ENCODE assay signal across 11 cellular contexts in genomic region chr17:32769846-32770245, GRCh38.
DNase-seq lines count a peak whose midpoint lies in the region; ATAC-seq and TF ChIP-seq lines count a peak whose summit lies in the region.
"Had no signal": no experiment of that assay in that cellular context is flagged by ENCODE, and none has a peak within 500 bp of the region (broad histone marks: within the 10 kb centered on the region; RNA-seq: fewer than 3 reads in every experiment).

No MANE protein-coding gene starts in this region.

- H3K4me1 Mint-ChIP-seq in neural progenitor cell, result peaks cover 13% of the 10 kb centered on the region
- no peaks in the 10 kb centered on the region for H3K4me1 Mint-ChIP-seq in activated CD8-positive, alpha-beta T cell treated with anti-CD3 and anti-CD28 coated beads for 36 hours (ENCODE audit: low read depth)

- no peaks in the 10 kb centered on the region for H3K9me3 ChIP-seq in HEK293 (ENCODE audit: control insufficient read depth, insufficient read depth, low read depth, low read length)
- H3K9me3 ChIP-seq in neural progenitor cell (ENCODE audit: low read depth), result no peaks in the 10 kb centered on the region
- H3K9me3 ChIP-seq: esophagus muscularis mucosa had no signal

- H3K27ac ChIP-seq in HEK293 (ENCODE audit: extremely low read depth, low read depth, low read length), result no peak overlapping the region
- no peak overlapping the region for H3K27ac ChIP-seq in neural progenitor cell
- H3K27ac ChIP-seq: esophagus muscularis mucosa had no signal

- H3K4me2 ChIP-seq in neural progenitor cell, result no peak overlapping the region

- CTCF ChIA-PET in HEK293 (lab: Yijun Ruan, JAX), result interaction anchor here (0.6 to 3.7 kb wide), 11 partner anchors 13 to 360 kb away, joined by 3 to 23 read pairs (median 6); partner anchors contain the start of gene MYO1D
- CTCF ChIA-PET in activated CD8-positive, alpha-beta T cell treated with anti-CD3 and anti-CD28 coated beads for 36 hours (lab: Charles Lee), result interaction anchor here (1.6 to 2.0 kb wide), 2 partner anchors 107 to 308 kb away, joined by 4 to 11 read pairs; partner anchors contain the start of gene MYO1D

- ATAC-seq in GM19395 (IDR thresholded peaks at IDR 0.05; ENCODE audit: unreplicated experiment), result no peak
- no peak for ATAC-seq in activated CD8-positive, alpha-beta T cell treated with anti-CD3 and anti-CD28 coated beads for 36 hours

- POLR2A ChIA-PET in HEK293 (lab: Yijun Ruan, JAX), result no interaction called here
- POLR2A ChIA-PET in activated CD8-positive, alpha-beta T cell treated with anti-CD3 and anti-CD28 coated beads for 36 hours (lab: Charles Lee), result no interaction called here

- no peaks in the 10 kb centered on the region for H3K9me3 Mint-ChIP-seq in neural progenitor cell
- no peaks in the 10 kb centered on the region for H3K9me3 Mint-ChIP-seq in activated CD8-positive, alpha-beta T cell treated with anti-CD3 and anti-CD28 coated beads for 36 hours
- H3K9me3 Mint-ChIP-seq: stimulated activated naive CD8-positive, alpha-beta T cell treated with anti-CD3 and anti-CD28 coated beads, Interleukin-15, Interleukin-2, amounts not matched to agents 100 ng/mL and 50 ng/mL, for 24 hours had no signal

- DNase-seq in NCI-H460 (ENCODE audit: extremely low read depth, low read depth) (peak; percentile 13), choroid plexus epithelial cell (ENCODE audit: low read depth) (peak; percentile 22), neural progenitor cell (ENCODE audit: low spot score) (peak; percentile 26)
- DNase-seq in stimulated activated CD4-positive, alpha-beta T cell treated with anti-CD3 and anti-CD28 coated beads, Interleukin-2, amount 100 ng/mL, for 24 hours, result no peak
- no peak for DNase-seq in activated CD4-positive, alpha-beta T cell treated with anti-CD3 and anti-CD28 coated beads, Interleukin-2, amount 50 U/mL, for 4 hours
- no peak for DNase-seq in activated CD8-positive, alpha-beta T cell treated with anti-CD3 and anti-CD28 coated beads for 36 hours
- DNase-seq: NCI-H1417 treated with DMSO at 0.1 percent for 48 hours had no signal

- H3K27me3 Mint-ChIP-seq in neural progenitor cell (ENCODE audit: insufficient read depth, low read depth), result peaks cover 7% of the 10 kb centered on the region
- no peaks in the 10 kb centered on the region for H3K27me3 Mint-ChIP-seq in activated CD8-positive, alpha-beta T cell treated with anti-CD3 and anti-CD28 coated beads for 36 hours
- H3K27me3 Mint-ChIP-seq: stimulated activated naive CD8-positive, alpha-beta T cell treated with anti-CD3 and anti-CD28 coated beads, Interleukin-15, Interleukin-2, amounts not matched to agents 100 ng/mL and 50 ng/mL, for 24 hours had no signal

- no peaks in the 10 kb centered on the region for H3K27me3 ChIP-seq in neural progenitor cell
- H3K27me3 ChIP-seq: esophagus muscularis mucosa had no signal

- no peak overlapping the region for H3K9ac ChIP-seq in neural progenitor cell

- H3K36me3 Mint-ChIP-seq in neural progenitor cell, result no peaks in the 10 kb centered on the region
- no peaks in the 10 kb centered on the region for H3K36me3 Mint-ChIP-seq in activated CD8-positive, alpha-beta T cell treated with anti-CD3 and anti-CD28 coated beads for 36 hours (ENCODE audit: low read depth)

- H2AFZ ChIP-seq in neural progenitor cell (replicated peaks), result no peak overlapping the region

- H3K36me3 ChIP-seq in HEK293 (ENCODE audit: control insufficient read depth in 2 of 2, insufficient read depth in 1 of 2, low read length in 2 of 2) (peaks cover 7 to 11% of the 10 kb centered on the region in 2 experiments), neural progenitor cell (no peaks in the 10 kb centered on the region)

- no peaks in the 10 kb centered on the region for H4K20me1 ChIP-seq in neural progenitor cell (ENCODE audit: low read depth)

- H3K79me2 ChIP-seq in neural progenitor cell (ENCODE audit: low read depth), result no peaks in the 10 kb centered on the region

- no peak overlapping the region for H3K27ac Mint-ChIP-seq in neural progenitor cell
- no peak overlapping the region for H3K27ac Mint-ChIP-seq in activated CD8-positive, alpha-beta T cell treated with anti-CD3 and anti-CD28 coated beads for 36 hours
- H3K27ac Mint-ChIP-seq: stimulated activated naive CD8-positive, alpha-beta T cell treated with anti-CD3 and anti-CD28 coated beads, Interleukin-15, Interleukin-2, amounts not matched to agents 100 ng/mL and 50 ng/mL, for 24 hours had no signal

- no peaks in the 10 kb centered on the region for H3F3A ChIP-seq in neural progenitor cell (ENCODE audit: low read depth)

- H3K4me3 ChIP-seq in HEK293 (ENCODE audit: low read depth, low read length) (no peak overlapping the region), choroid plexus epithelial cell (ENCODE audit: low read depth, low read length) (no peak overlapping the region), neural progenitor cell (no peak overlapping the region)
- H3K4me3 ChIP-seq: esophagus muscularis mucosa had no signal

- intact Hi-C loops in activated CD8-positive, alpha-beta T cell treated with anti-CD3 and anti-CD28 coated beads for 36 hours (cut with micrococcal nuclease), result no loop called here

- no peak for TF ChIP-seq CTCF in HEK293 (tag by site-specific recombination; IDR thresholded peaks at IDR 0.05)
- TF ChIP-seq CTCF in choroid plexus epithelial cell (conservative IDR thresholded peaks at IDR 0.05; ENCODE audit: low read depth, low read length), result peak; percentile 21
- TF ChIP-seq CTCF in neural progenitor cell (IDR thresholded peaks at IDR 0.05), result peak; percentile 54
- TF ChIP-seq CTCF in activated CD8-positive, alpha-beta T cell treated with anti-CD3 and anti-CD28 coated beads for 36 hours (IDR thresholded peaks at IDR 0.05), result no peak

- H3K4me1 ChIP-seq in HEK293 (ENCODE audit: control insufficient read depth, insufficient read depth, low read length) (0 out of 2 replicates have a peak, but pooled peaks cover 3% of the 10 kb centered on the region), neural progenitor cell (peaks cover 10% of the 10 kb centered on the region)
- H3K4me1 ChIP-seq: esophagus muscularis mucosa had no signal

- no peak overlapping the region for H3K4me3 Mint-ChIP-seq in neural progenitor cell
- H3K4me3 Mint-ChIP-seq in activated CD8-positive, alpha-beta T cell treated with anti-CD3 and anti-CD28 coated beads for 36 hours, result no peak overlapping the region
- H3K4me3 Mint-ChIP-seq: stimulated activated naive CD8-positive, alpha-beta T cell treated with anti-CD3 and anti-CD28 coated beads, Interleukin-15, Interleukin-2, amounts not matched to agents 100 ng/mL and 50 ng/mL, for 24 hours had no signal

TF ChIP-seq in HEK293, 187 proteins besides CTCF, POLR2A, EP300 and RAD21 (continues in another document):
- TF ChIP-seq, protein P1, sequence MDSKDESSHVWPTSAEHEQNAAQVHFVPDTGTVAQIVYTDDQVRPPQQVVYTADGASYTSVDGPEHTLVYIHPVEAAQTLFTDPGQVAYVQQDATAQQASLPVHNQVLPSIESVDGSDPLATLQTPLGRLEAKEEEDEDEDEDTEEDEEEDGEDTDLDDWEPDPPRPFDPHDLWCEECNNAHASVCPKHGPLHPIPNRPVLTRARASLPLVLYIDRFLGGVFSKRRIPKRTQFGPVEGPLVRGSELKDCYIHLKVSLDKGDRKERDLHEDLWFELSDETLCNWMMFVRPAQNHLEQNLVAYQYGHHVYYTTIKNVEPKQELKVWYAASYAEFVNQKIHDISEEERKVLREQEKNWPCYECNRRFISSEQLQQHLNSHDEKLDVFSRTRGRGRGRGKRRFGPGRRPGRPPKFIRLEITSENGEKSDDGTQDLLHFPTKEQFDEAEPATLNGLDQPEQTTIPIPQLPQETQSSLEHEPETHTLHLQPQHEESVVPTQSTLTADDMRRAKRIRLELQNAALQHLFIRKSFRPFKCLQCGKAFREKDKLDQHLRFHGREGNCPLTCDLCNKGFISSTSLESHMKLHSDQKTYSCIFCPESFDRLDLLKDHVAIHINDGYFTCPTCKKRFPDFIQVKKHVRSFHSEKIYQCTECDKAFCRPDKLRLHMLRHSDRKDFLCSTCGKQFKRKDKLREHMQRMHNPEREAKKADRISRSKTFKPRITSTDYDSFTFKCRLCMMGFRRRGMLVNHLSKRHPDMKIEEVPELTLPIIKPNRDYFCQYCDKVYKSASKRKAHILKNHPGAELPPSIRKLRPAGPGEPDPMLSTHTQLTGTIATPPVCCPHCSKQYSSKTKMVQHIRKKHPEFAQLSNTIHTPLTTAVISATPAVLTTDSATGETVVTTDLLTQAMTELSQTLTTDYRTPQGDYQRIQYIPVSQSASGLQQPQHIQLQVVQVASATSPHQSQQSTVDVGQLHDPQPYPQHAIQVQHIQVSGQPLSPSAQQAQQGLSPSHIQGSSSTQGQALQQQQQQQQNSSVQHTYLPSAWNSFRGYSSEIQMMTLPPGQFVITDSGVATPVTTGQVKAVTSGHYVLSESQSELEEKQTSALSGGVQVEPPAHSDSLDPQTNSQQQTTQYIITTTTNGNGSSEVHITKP (tag by site-specific recombination; IDR thresholded peaks at IDR 0.05), result no peak
- TF ChIP-seq, protein P2, sequence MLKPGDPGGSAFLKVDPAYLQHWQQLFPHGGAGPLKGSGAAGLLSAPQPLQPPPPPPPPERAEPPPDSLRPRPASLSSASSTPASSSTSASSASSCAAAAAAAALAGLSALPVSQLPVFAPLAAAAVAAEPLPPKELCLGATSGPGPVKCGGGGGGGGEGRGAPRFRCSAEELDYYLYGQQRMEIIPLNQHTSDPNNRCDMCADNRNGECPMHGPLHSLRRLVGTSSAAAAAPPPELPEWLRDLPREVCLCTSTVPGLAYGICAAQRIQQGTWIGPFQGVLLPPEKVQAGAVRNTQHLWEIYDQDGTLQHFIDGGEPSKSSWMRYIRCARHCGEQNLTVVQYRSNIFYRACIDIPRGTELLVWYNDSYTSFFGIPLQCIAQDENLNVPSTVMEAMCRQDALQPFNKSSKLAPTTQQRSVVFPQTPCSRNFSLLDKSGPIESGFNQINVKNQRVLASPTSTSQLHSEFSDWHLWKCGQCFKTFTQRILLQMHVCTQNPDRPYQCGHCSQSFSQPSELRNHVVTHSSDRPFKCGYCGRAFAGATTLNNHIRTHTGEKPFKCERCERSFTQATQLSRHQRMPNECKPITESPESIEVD (tag by site-specific recombination; IDR thresholded peaks at IDR 0.05), result peak; percentile 49; the same call in 1 of the 2 replicates
- no peak for TF ChIP-seq ZNF266 (tag by site-specific recombination; IDR thresholded peaks at IDR 0.05; ENCODE audit: low read depth)
- TF ChIP-seq ZFP69B (tag by site-specific recombination; IDR thresholded peaks at IDR 0.05), result no peak
- TF ChIP-seq IKZF3 (tag by site-specific recombination; IDR thresholded peaks at IDR 0.05), result 0 out of 2 replicates have a peak, but pooled peaks have one; percentile 15
- peak; percentile 41 for TF ChIP-seq ZNF654 (tag by site-specific recombination; IDR thresholded peaks at IDR 0.05; ENCODE audit: low read depth)
- TF ChIP-seq ZNF843 (tag by site-specific recombination; IDR thresholded peaks at IDR 0.05), result no peak
- no peak for TF ChIP-seq MZF1 (tag by site-specific recombination; IDR thresholded peaks at IDR 0.05; ENCODE audit: borderline replicate concordance)
- no peak for TF ChIP-seq BCL11B (tag by site-specific recombination; IDR thresholded peaks at IDR 0.05; ENCODE audit: low read depth)

Comparison
In these comparisons a context has a peak if more than half of its experiments do, and no peak if none do; other contexts are left out.
1. CTCF ChIP-seq: peak in choroid plexus epithelial cell (single experiment) and neural progenitor cell (single experiment); none in HEK293 (single experiment) and activated CD8-positive, alpha-beta T cell treated with anti-CD3 and anti-CD28 coated beads for 36 hours (single experiment).
2. DNase-seq: peak in NCI-H460 (single experiment), choroid plexus epithelial cell (single experiment) and neural progenitor cell (single experiment); none in stimulated activated CD4-positive, alpha-beta T cell treated with anti-CD3 and anti-CD28 coated beads, Interleukin-2, amount 100 ng/mL, for 24 hours (0 of 2), activated CD4-positive, alpha-beta T cell treated with anti-CD3 and anti-CD28 coated beads, Interleukin-2, amount 50 U/mL, for 4 hours (0 of 2) and activated CD8-positive, alpha-beta T cell treated with anti-CD3 and anti-CD28 coated beads for 36 hours (single experiment).